11 cellular contexts compared by ENCODE assay signal in genomic region chr11:3154001-3154599, GRCh38. TPM values are rescaled to one million over a fixed set of nuclear protein-coding genes. Genes with fewer than 3 reads are reported as not detected.
DNase-seq lines count a peak whose midpoint lies in the region; ATAC-seq and TF ChIP-seq lines count a peak whose summit lies in the region.
"Had no signal": no experiment of that assay in that cellular context is flagged by ENCODE, and none has a peak within 500 bp of the region (broad histone marks: within the 10 kb centered on the region; RNA-seq: fewer than 3 reads in every experiment).

No MANE protein-coding gene starts in this region.

- H3K36me3 ChIP-seq in BE2C (no peaks in the 10 kb centered on the region), Panc1 (ENCODE audit: control insufficient read depth, insufficient read depth, low read length) (no peaks in the 10 kb centered on the region), cardiac muscle cell (no peaks in the 10 kb centered on the region)

- CTCF ChIA-PET in Panc1 (lab: Charles Lee), result no interaction called here

- H3K27ac ChIP-seq in Panc1 (ENCODE audit: low read length) (peak overlapping the region; percentile 45), cardiac muscle cell (peak overlapping the region; percentile 16)

- H3K4me1 ChIP-seq in BE2C, result peaks cover 11% of the 10 kb centered on the region
- peaks cover 24% of the 10 kb centered on the region for H3K4me1 ChIP-seq in Panc1 (ENCODE audit: control insufficient read depth, insufficient read depth, low read length)
- H3K4me1 ChIP-seq in cardiac muscle cell (ENCODE audit: low read depth), result peaks cover 44% of the 10 kb centered on the region

- DNase-seq in BE2C (no peak), Panc1 (ENCODE audit: low read depth, low spot score) (no peak), cardiac muscle cell (ENCODE audit: low read depth in 1 of 2, low spot score in 1 of 2) (peak in 1 of 2 donors; percentile 42), posterior vena cava (ENCODE audit: low spot score) (peak; percentile 81)
- DNase-seq in stimulated activated CD4-positive, alpha-beta T cell treated with anti-CD3 and anti-CD28 coated beads, Interleukin-2, amount 100 ng/mL, for 24 hours, result no peak
- DNase-seq: CD4-positive, CD25-positive, alpha-beta regulatory T cell; NCI-H1930; SK-N-SH had no signal

- no peaks in the 10 kb centered on the region for H3K27me3 ChIP-seq in BE2C
- H3K27me3 ChIP-seq in Panc1 (ENCODE audit: control insufficient read depth, insufficient read depth, low read length), result no peaks in the 10 kb centered on the region
- H3K27me3 ChIP-seq in cardiac muscle cell, result no peaks in the 10 kb centered on the region

- no peaks in the 10 kb centered on the region for H3K9me3 ChIP-seq in BE2C
- H3K9me3 ChIP-seq in Panc1 (ENCODE audit: control insufficient read depth, insufficient read depth, low read depth, low read length), result no peaks in the 10 kb centered on the region
- no peaks in the 10 kb centered on the region for H3K9me3 ChIP-seq in cardiac muscle cell (ENCODE audit: low read depth)
- H3K9me3 ChIP-seq: SK-N-SH had no signal

- H3K4me3 ChIP-seq in BE2C (ENCODE audit: low read depth, low read length) (peak overlapping the region; percentile 51), Panc1 (ENCODE audit: low read depth in 2 of 2, low read length in 2 of 2) (no peak overlapping the region), cardiac muscle cell (no peak overlapping the region)

- no peak for ATAC-seq in Panc1
- no peak for ATAC-seq in GM18870 (IDR thresholded peaks at IDR 0.05; ENCODE audit: unreplicated experiment)
- ATAC-seq in SK-N-SH treated with all-trans-retinoic acid at 6 μM for 48 hours, result no peak
- no peak for ATAC-seq in GM21737 (IDR thresholded peaks at IDR 0.05; ENCODE audit: unreplicated experiment)

- POLR2A ChIA-PET in Panc1 (lab: Charles Lee), result no interaction called here

- in situ Hi-C loops in Panc1 (cut with HindIII; ENCODE audit: low pct_unique_long_range_greater_than_20kb, low sequenced_read_pairs), result no loop called here

- no TSS peak for BruUV-seq in Panc1 (replicated peaks; lab: Mats Ljungman, UMichigan)

- intact Hi-C loops in Panc1 (cut with micrococcal nuclease; ENCODE audit: unreplicated experiment) (no loop called here), posterior vena cava (cut with DNase I) (no loop called here)

- TF ChIP-seq CTCF in BE2C (IDR thresholded peaks at IDR 0.05; ENCODE audit: low read depth, low read length) (no peak), Panc1 (IDR thresholded peaks at IDR 0.05) (no peak), cardiac muscle cell (IDR thresholded peaks at IDR 0.05; ENCODE audit: low read depth, low read length) (no peak)

TF ChIP-seq in SK-N-SH treated with all-trans-retinoic acid at 6 μM for 48 hours, 23 proteins besides CTCF, POLR2A, EP300 and RAD21:
- TF ChIP-seq ZNF8 (CRISPR knock-in tag; IDR thresholded peaks at IDR 0.05) (no peak), TSHZ2 (CRISPR knock-in tag; IDR thresholded peaks at IDR 0.05) (no peak), TCF4 (CRISPR knock-in tag; IDR thresholded peaks at IDR 0.05; ENCODE audit: borderline replicate concordance) (no peak), OSR1 (CRISPR knock-in tag; IDR thresholded peaks at IDR 0.05) (no peak), ZNF565 (CRISPR knock-in tag; conservative IDR thresholded peaks at IDR 0.05; ENCODE audit: low read depth) (no peak), SNAI2 (CRISPR knock-in tag; IDR thresholded peaks at IDR 0.05) (no peak), ESRRG (CRISPR knock-in tag; IDR thresholded peaks at IDR 0.05) (no peak), ZNF70 (CRISPR knock-in tag; IDR thresholded peaks at IDR 0.05) (no peak), ISL1 (CRISPR knock-in tag; IDR thresholded peaks at IDR 0.05) (no peak), GLIS3 (CRISPR knock-in tag; IDR thresholded peaks at IDR 0.05) (no peak), CSDC2 (CRISPR knock-in tag; IDR thresholded peaks at IDR 0.05) (no peak), POU6F1 (CRISPR knock-in tag; IDR thresholded peaks at IDR 0.05; ENCODE audit: borderline replicate concordance, low read depth) (no peak), TOX (CRISPR knock-in tag; IDR thresholded peaks at IDR 0.05; ENCODE audit: borderline replicate concordance) (no peak)
- TF ChIP-seq, protein P1, sequence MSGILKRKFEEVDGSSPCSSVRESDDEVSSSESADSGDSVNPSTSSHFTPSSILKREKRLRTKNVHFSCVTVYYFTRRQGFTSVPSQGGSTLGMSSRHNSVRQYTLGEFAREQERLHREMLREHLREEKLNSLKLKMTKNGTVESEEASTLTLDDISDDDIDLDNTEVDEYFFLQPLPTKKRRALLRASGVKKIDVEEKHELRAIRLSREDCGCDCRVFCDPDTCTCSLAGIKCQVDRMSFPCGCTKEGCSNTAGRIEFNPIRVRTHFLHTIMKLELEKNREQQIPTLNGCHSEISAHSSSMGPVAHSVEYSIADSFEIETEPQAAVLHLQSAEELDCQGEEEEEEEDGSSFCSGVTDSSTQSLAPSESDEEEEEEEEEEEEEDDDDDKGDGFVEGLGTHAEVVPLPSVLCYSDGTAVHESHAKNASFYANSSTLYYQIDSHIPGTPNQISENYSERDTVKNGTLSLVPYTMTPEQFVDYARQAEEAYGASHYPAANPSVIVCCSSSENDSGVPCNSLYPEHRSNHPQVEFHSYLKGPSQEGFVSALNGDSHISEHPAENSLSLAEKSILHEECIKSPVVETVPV (CRISPR knock-in tag; IDR thresholded peaks at IDR 0.05), result no peak
- TF ChIP-seq, protein P2, sequence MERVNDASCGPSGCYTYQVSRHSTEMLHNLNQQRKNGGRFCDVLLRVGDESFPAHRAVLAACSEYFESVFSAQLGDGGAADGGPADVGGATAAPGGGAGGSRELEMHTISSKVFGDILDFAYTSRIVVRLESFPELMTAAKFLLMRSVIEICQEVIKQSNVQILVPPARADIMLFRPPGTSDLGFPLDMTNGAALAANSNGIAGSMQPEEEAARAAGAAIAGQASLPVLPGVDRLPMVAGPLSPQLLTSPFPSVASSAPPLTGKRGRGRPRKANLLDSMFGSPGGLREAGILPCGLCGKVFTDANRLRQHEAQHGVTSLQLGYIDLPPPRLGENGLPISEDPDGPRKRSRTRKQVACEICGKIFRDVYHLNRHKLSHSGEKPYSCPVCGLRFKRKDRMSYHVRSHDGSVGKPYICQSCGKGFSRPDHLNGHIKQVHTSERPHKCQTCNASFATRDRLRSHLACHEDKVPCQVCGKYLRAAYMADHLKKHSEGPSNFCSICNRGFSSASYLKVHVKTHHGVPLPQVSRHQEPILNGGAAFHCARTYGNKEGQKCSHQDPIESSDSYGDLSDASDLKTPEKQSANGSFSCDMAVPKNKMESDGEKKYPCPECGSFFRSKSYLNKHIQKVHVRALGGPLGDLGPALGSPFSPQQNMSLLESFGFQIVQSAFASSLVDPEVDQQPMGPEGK (CRISPR knock-in tag; IDR thresholded peaks at IDR 0.05; ENCODE audit: borderline replicate concordance), result no peak

RNA-seq across cellular contexts. Expression of gene OSBPL5, which starts 11.0 kb away (rescaled TPM):
- polyA plus RNA-seq in BE2C (2012; ENCODE audit: insufficient read depth, insufficient read length, low read depth), result 6.4 TPM
- 20.2 TPM for total RNA-seq in Panc1 (2021; ENCODE audit: unreplicated experiment)
- polyA plus RNA-seq in Panc1 (2012; ENCODE audit: insufficient read length), result 25.3 TPM
- total RNA-seq in cardiac muscle cell, result 29.4 and 33.9 TPM in 2 replicates
- polyA plus RNA-seq in cardiac muscle cell, result 19.3 and 20.9 TPM in 2 replicates
- total RNA-seq in posterior vena cava, result 10 to 100 TPM; 61.2 to 84.0 TPM
